In genomic region chr1:117059678-117060440, GRCh38 we compare ENCODE assay signal across 8 cellular contexts. TPM values are rescaled to one million over a fixed set of nuclear protein-coding genes. Genes with fewer than 3 reads are reported as not detected.
DNase-seq lines count a peak whose midpoint lies in the region; ATAC-seq lines count a peak whose summit lies in the region.

Gene TTF2, plus strand, starts transcription at chr1:117060326. Its CDS starts 21 bp downstream, at chr1:117060347.

- no peak within 1 kb of the TSS for H2AK5ac ChIP-seq in mesenchymal stem cell (ENCODE audit: low read length, severe bottlenecking)

- peak; percentile 87 for ATAC-seq in GM21360 (IDR thresholded peaks at IDR 0.05; ENCODE audit: unreplicated experiment)

- H2BK15ac ChIP-seq in mesenchymal stem cell (ENCODE audit: low read depth, poor library complexity, severe bottlenecking): no peak within 1 kb of the TSS

- H3K9ac ChIP-seq in endocrine pancreas (ENCODE audit: control insufficient read depth, insufficient read depth, low read length) (peak within 1 kb of the TSS; percentile 47), mesenchymal stem cell (ENCODE audit: low read length) (peak within 1 kb of the TSS; percentile 89)

- peak within 1 kb of the TSS in 1 of 2 experiments; percentile 57 for H3K18ac ChIP-seq in mesenchymal stem cell (ENCODE audit: low read depth in 1 of 2, low read length in 2 of 2)

- H3K27ac ChIP-seq in mesenchymal stem cell (ENCODE audit: low read length, poor library complexity, severe bottlenecking): peak within 1 kb of the TSS; percentile 37

- peak within 1 kb of the TSS; percentile 47 for H4K8ac ChIP-seq in mesenchymal stem cell (ENCODE audit: low read length)

- no peak within 1 kb of the TSS for H2BK120ac ChIP-seq in mesenchymal stem cell (ENCODE audit: low read depth, low read length)

- H2BK12ac ChIP-seq in mesenchymal stem cell (ENCODE audit: low read length in 2 of 2): no peak within 1 kb of the TSS

- no peaks in the 10 kb centered on the region for H3K4me1 ChIP-seq in endocrine pancreas (ENCODE audit: control insufficient read depth, insufficient read depth, low read length)
- peaks cover 5% of the 10 kb centered on the region for H3K4me1 ChIP-seq in mesenchymal stem cell (ENCODE audit: control insufficient read depth, insufficient read depth, low read depth, low read length)

- H3K4ac ChIP-seq in mesenchymal stem cell (ENCODE audit: low read depth in 1 of 2, low read length in 2 of 2): no peak within 1 kb of the TSS

- H3K4me3 ChIP-seq in endocrine pancreas (ENCODE audit: control insufficient read depth, insufficient read depth, low read length): peak within 1 kb of the TSS; percentile 74
- H3K4me3 ChIP-seq in mesenchymal stem cell (ENCODE audit: insufficient read depth in 1 of 2, low read depth in 1 of 2, low read length in 2 of 2): peak within 1 kb of the TSS; percentile 79 to 92

- H3K79me1 ChIP-seq in mesenchymal stem cell (replicated peaks; ENCODE audit: low read length, poor library complexity, severe bottlenecking): peaks cover 6% of the 10 kb centered on the region

- peak within 1 kb of the TSS; percentile 98 for H3K4me2 ChIP-seq in mesenchymal stem cell (ENCODE audit: low read length, poor library complexity, severe bottlenecking)

- DNase-seq in COLO829 (ENCODE audit: low spot score) (peak; percentile 95), HT-29 (ENCODE audit: low spot score) (peak; percentile 98), mesenchymal stem cell (peak; percentile 99)
- DNase-seq in NK-92 treated with Interleukin-12 subunit alpha and Interleukin-12 subunit beta, amount 100 ng/mL, for 24 hours (lab: John Stamatoyannopoulos, UW): peak; percentile 96
- DNase-seq in activated CD8-positive, alpha-beta memory T cell treated with anti-CD3 and anti-CD28 coated beads for 24 hours: peak; percentile 95
- peak; percentile 83 for DNase-seq in stimulated activated CD8-positive, alpha-beta memory T cell treated with anti-CD3 and anti-CD28 coated beads, Interleukin-12 subunit alpha, Interleukin-12 subunit beta, amount 100 ng/mL, for 24 hours (ENCODE audit: extremely low read depth)

- H3K36me3 ChIP-seq in endocrine pancreas (ENCODE audit: control insufficient read depth, insufficient read depth, low read length): no peaks in the 10 kb centered on the region
- H3K36me3 ChIP-seq in mesenchymal stem cell (ENCODE audit: control insufficient read depth in 1 of 2, insufficient read depth in 2 of 2, low read depth in 1 of 2, low read length in 2 of 2): peaks cover 0 to 11% of the 10 kb centered on the region in 2 experiments

- peak within 1 kb of the TSS in 1 of 2 experiments; percentile 64 for H3K23ac ChIP-seq in mesenchymal stem cell (ENCODE audit: low read length in 2 of 2)

- H2AFZ ChIP-seq in mesenchymal stem cell (ENCODE audit: low read depth, low read length): peak within 1 kb of the TSS; percentile 95

- H3K9me3 ChIP-seq in endocrine pancreas (ENCODE audit: control insufficient read depth, low read length): no peaks in the 10 kb centered on the region
- no peaks in the 10 kb centered on the region for H3K9me3 ChIP-seq in mesenchymal stem cell (ENCODE audit: control insufficient read depth, low read length)

- H4K91ac ChIP-seq in mesenchymal stem cell (ENCODE audit: low read length): no peak within 1 kb of the TSS

- no peak within 1 kb of the TSS for H3K14ac ChIP-seq in mesenchymal stem cell (ENCODE audit: low read length in 2 of 2)

- H3K27me3 ChIP-seq in endocrine pancreas (ENCODE audit: control insufficient read depth, insufficient read depth, low read length) (no peaks in the 10 kb centered on the region), mesenchymal stem cell (ENCODE audit: control insufficient read depth in 1 of 2, insufficient read depth in 1 of 2, low read length in 2 of 2) (no peaks in the 10 kb centered on the region)

- 0% methylated on average over 46 of the region's 48 CpGs for WGBS in mesenchymal stem cell

- H2BK5ac ChIP-seq in mesenchymal stem cell (ENCODE audit: low read depth, low read length, poor library complexity, severe bottlenecking): no peak within 1 kb of the TSS

RNA-seq across cellular contexts. Expression of gene TTF2, which starts in this region (rescaled TPM):
- 27.8 and 29.5 TPM in 2 replicates for total RNA-seq in HT-29 (2014; rRNA removed; shearing (Covaris generic))
- polyA plus RNA-seq in mesenchymal stem cell (2013, experiment 1 of 2): 5.1 TPM
- polyA plus RNA-seq in mesenchymal stem cell (2013, experiment 2 of 2): 6.3 TPM

Comparison
In these comparisons a context has a peak if more than half of its experiments do, and no peak if none do; other contexts are left out.
1. Peak in every context shown above with its lines: DNase-seq, ATAC-seq, H3K4me3 ChIP-seq and H3K27ac ChIP-seq.